10 cellular contexts compared by ENCODE assay signal in genomic region chr3:54121404-54122045, GRCh38. TPM values are rescaled to one million over a fixed set of nuclear protein-coding genes. Genes with fewer than 3 reads are reported as not detected.
A peak's percentile ranks its signal among the peaks of the same experiment; 100 is the strongest.
DNase-seq lines count a peak whose midpoint lies in the region; ATAC-seq and TF ChIP-seq lines count a peak whose summit lies in the region.
"Had no signal": no experiment of that assay in that cellular context is flagged by ENCODE, and none has a peak within 500 bp of the region (broad histone marks: within the 10 kb centered on the region; RNA-seq: fewer than 3 reads in every experiment).

No MANE protein-coding gene starts in this region.

- H3K79me2 ChIP-seq in neural progenitor cell (ENCODE audit: low read depth), result no peaks in the 10 kb centered on the region

- CTCF ChIA-PET in activated CD4-positive, alpha-beta T cell treated with anti-CD3 and anti-CD28 coated beads for 36 hours (lab: Charles Lee), result no interaction called here

- H3K9me3 ChIP-seq in BLaER1 treated with 17β-estradiol and CSF1 and Interleukin-3, amounts not matched to agents 10 nM and 100 nM (replicated peaks in 1 of 11), result peaks cover 11 to 37% (median 21%) of the 10 kb centered on the region in 11 experiments; a peak in 18 of 22 replicates
- no peaks in the 10 kb centered on the region for H3K9me3 ChIP-seq in neural progenitor cell (ENCODE audit: low read depth)

- H3K4me1 ChIP-seq in BLaER1 treated with 17β-estradiol and CSF1 and Interleukin-3, amounts not matched to agents 10 nM and 100 nM, result peaks cover 6 to 21% (median 17%) of the 10 kb centered on the region in 10 experiments; a peak in 17 of 20 replicates
- H3K4me1 ChIP-seq in neural progenitor cell, result peaks cover 10% of the 10 kb centered on the region

- intact Hi-C loops in activated CD4-positive, alpha-beta T cell treated with anti-CD3 and anti-CD28 coated beads for 36 hours (cut with DNase I, micrococcal nuclease), result no loop called here

- H3K27me3 Mint-ChIP-seq in endothelial cell (ENCODE audit: unreplicated experiment) (peaks cover 11% of the 10 kb centered on the region), neural progenitor cell (ENCODE audit: insufficient read depth, low read depth) (peaks cover 53% of the 10 kb centered on the region)
- H3K27me3 Mint-ChIP-seq in activated CD4-positive, alpha-beta T cell treated with anti-CD3 and anti-CD28 coated beads for 36 hours, result peaks cover 44% of the 10 kb centered on the region

- no peak overlapping the region for H3K4me3 Mint-ChIP-seq in endothelial cell (ENCODE audit: unreplicated experiment)
- H3K4me3 Mint-ChIP-seq in neural progenitor cell, result peak overlapping the region; percentile 82
- no peak overlapping the region for H3K4me3 Mint-ChIP-seq in activated CD4-positive, alpha-beta T cell treated with anti-CD3 and anti-CD28 coated beads for 36 hours

- H3K4me3 ChIP-seq in BLaER1 treated with 17β-estradiol and CSF1 and Interleukin-3, amounts not matched to agents 10 nM and 100 nM, result peak overlapping the region; percentile 53 to 70 (median 60)
- H3K4me3 ChIP-seq in neural progenitor cell, result peak overlapping the region; percentile 68

- peak; percentile 28 for DNase-seq in endothelial cell (ENCODE audit: low spot score)
- DNase-seq in neural progenitor cell (ENCODE audit: low spot score), result peak; percentile 64
- no peak for DNase-seq in NCI-H69 (lab: John Stamatoyannopoulos, UW)
- DNase-seq in EL, result no peak
- DNase-seq in HPDE6-E6E7 (ENCODE audit: extremely low spot score), result no peak
- no peak for DNase-seq in activated CD4-positive, alpha-beta T cell treated with anti-CD3 and anti-CD28 coated beads for 36 hours
- DNase-seq: brain microvascular endothelial cell, NCI-H1048 had no signal

- no peak for TF ChIP-seq CTCF in endothelial cell (IDR thresholded peaks at IDR 0.05; ENCODE audit: unreplicated experiment)
- TF ChIP-seq CTCF in neural progenitor cell (IDR thresholded peaks at IDR 0.05), result no peak

- H3K4me2 ChIP-seq in BLaER1 treated with 17β-estradiol and CSF1 and Interleukin-3, amounts not matched to agents 10 nM and 100 nM, result peak overlapping the region; percentile 81 to 94 (median 88)
- H3K4me2 ChIP-seq in neural progenitor cell, result peak overlapping the region; percentile 98

- H3K4me1 Mint-ChIP-seq in endothelial cell (ENCODE audit: unreplicated experiment) (peaks cover 10% of the 10 kb centered on the region), neural progenitor cell (peaks cover 14% of the 10 kb centered on the region)
- H3K4me1 Mint-ChIP-seq in activated CD4-positive, alpha-beta T cell treated with anti-CD3 and anti-CD28 coated beads for 36 hours, result peaks cover 3% of the 10 kb centered on the region

- peaks cover 38 to 73% (median 67%) of the 10 kb centered on the region in 11 experiments for H3K27me3 ChIP-seq in BLaER1 treated with 17β-estradiol and CSF1 and Interleukin-3, amounts not matched to agents 10 nM and 100 nM
- peaks cover 94% of the 10 kb centered on the region for H3K27me3 ChIP-seq in neural progenitor cell

- no peaks in the 10 kb centered on the region for H3K36me3 Mint-ChIP-seq in endothelial cell (ENCODE audit: low read depth, unreplicated experiment)
- H3K36me3 Mint-ChIP-seq in neural progenitor cell, result no peaks in the 10 kb centered on the region
- no peaks in the 10 kb centered on the region for H3K36me3 Mint-ChIP-seq in activated CD4-positive, alpha-beta T cell treated with anti-CD3 and anti-CD28 coated beads for 36 hours (ENCODE audit: low read depth)

- H3F3A ChIP-seq in neural progenitor cell (ENCODE audit: low read depth), result no peaks in the 10 kb centered on the region

- H3K9ac ChIP-seq in BLaER1 treated with 17β-estradiol and CSF1 and Interleukin-3, amounts not matched to agents 10 nM and 100 nM, result peak overlapping the region in 8 of 11 experiments; percentile 17 to 72 (median 47); a peak in 11 of 22 replicates
- H3K9ac ChIP-seq in neural progenitor cell, result no peak overlapping the region

- no peaks in the 10 kb centered on the region for H3K36me3 ChIP-seq in BLaER1 treated with 17β-estradiol and CSF1 and Interleukin-3, amounts not matched to agents 10 nM and 100 nM
- no peaks in the 10 kb centered on the region for H3K36me3 ChIP-seq in neural progenitor cell
- H3K36me3 ChIP-seq: brain microvascular endothelial cell had no signal

- peak overlapping the region; percentile 81 for H2AFZ ChIP-seq in neural progenitor cell (replicated peaks)

- POLR2A ChIA-PET in activated CD4-positive, alpha-beta T cell treated with anti-CD3 and anti-CD28 coated beads for 36 hours (lab: Charles Lee), result no interaction called here

- H3K27ac ChIP-seq in BLaER1 treated with 17β-estradiol and CSF1 and Interleukin-3, amounts not matched to agents 10 nM and 100 nM, result peak overlapping the region in 2 of 11 experiments; percentile 27 to 38; a peak in 4 of 22 replicates
- H3K27ac ChIP-seq in neural progenitor cell, result no peak overlapping the region
- H3K27ac ChIP-seq: brain microvascular endothelial cell had no signal

- no peaks in the 10 kb centered on the region for H3K9me3 Mint-ChIP-seq in endothelial cell (ENCODE audit: unreplicated experiment)
- peaks cover 3% of the 10 kb centered on the region for H3K9me3 Mint-ChIP-seq in neural progenitor cell
- no peaks in the 10 kb centered on the region for H3K9me3 Mint-ChIP-seq in activated CD4-positive, alpha-beta T cell treated with anti-CD3 and anti-CD28 coated beads for 36 hours (ENCODE audit: low read depth)

- peaks cover 0 to 19% (median 0%) of the 10 kb centered on the region in 11 experiments; a peak in 7 of 22 replicates for H4K20me1 ChIP-seq in BLaER1 treated with 17β-estradiol and CSF1 and Interleukin-3, amounts not matched to agents 10 nM and 100 nM
- peaks cover 17% of the 10 kb centered on the region for H4K20me1 ChIP-seq in neural progenitor cell (ENCODE audit: low read depth)

- no peak overlapping the region for H3K27ac Mint-ChIP-seq in endothelial cell (ENCODE audit: unreplicated experiment)
- no peak overlapping the region for H3K27ac Mint-ChIP-seq in neural progenitor cell
- no peak overlapping the region for H3K27ac Mint-ChIP-seq in activated CD4-positive, alpha-beta T cell treated with anti-CD3 and anti-CD28 coated beads for 36 hours

- ATAC-seq in HG02981 (IDR thresholded peaks at IDR 0.05; ENCODE audit: unreplicated experiment), result peak; percentile 19
- ATAC-seq in activated CD4-positive, alpha-beta T cell treated with anti-CD3 and anti-CD28 coated beads for 36 hours, result no peak

RNA-seq across cellular contexts. Expression of gene CACNA2D3, which starts 0.8 kb away (rescaled TPM):
- total RNA-seq in endothelial cell (ENCODE audit: unreplicated experiment) (0.46 TPM), neural progenitor cell (ENCODE audit: low replicate concordance) (0.43 TPM in 1 of 2 replicates, not detected in the other)
- not detected for total RNA-seq in activated CD4-positive, alpha-beta T cell treated with anti-CD3 and anti-CD28 coated beads for 36 hours

Comparison
In these comparisons a context has a peak if more than half of its experiments do, and no peak if none do; other contexts are left out.
1. DNase-seq: peak in endothelial cell (single experiment) and neural progenitor cell (single experiment); none in NCI-H69 (single experiment), EL (single experiment), HPDE6-E6E7 (single experiment) and activated CD4-positive, alpha-beta T cell treated with anti-CD3 and anti-CD28 coated beads for 36 hours (single experiment).